In genomic region chr16:13915033-13915635, GRCh38 we compare ENCODE assay signal across 1 cellular context.
A peak's percentile ranks its signal among the peaks of the same experiment; 100 is the strongest.
TF ChIP-seq lines count a peak whose summit lies in the region.

No MANE protein-coding gene starts in this region.

TF ChIP-seq in HepG2, 621 proteins besides CTCF, POLR2A, EP300 and RAD21 (continued from another document):
- peak; percentile 96 for TF ChIP-seq SALL1 (CRISPR knock-in tag; IDR thresholded peaks at IDR 0.05)
- TF ChIP-seq NCOA5 (CRISPR knock-in tag; IDR thresholded peaks at IDR 0.05), result no peak
- no peak for TF ChIP-seq ZNF740 (CRISPR knock-in tag; IDR thresholded peaks at IDR 0.05)
- peak; percentile 78 for TF ChIP-seq ZFP90 (CRISPR knock-in tag; IDR thresholded peaks at IDR 0.05; ENCODE audit: borderline replicate concordance)
- peak; percentile 87 for TF ChIP-seq SAP130 (CRISPR knock-in tag; IDR thresholded peaks at IDR 0.05; ENCODE audit: low read depth)
- TF ChIP-seq ZNF747 (CRISPR knock-in tag; IDR thresholded peaks at IDR 0.05; ENCODE audit: borderline replicate concordance), result 0 out of 2 replicates have a peak, but pooled peaks have one; percentile 46
- TF ChIP-seq ZNF446 (CRISPR knock-in tag; IDR thresholded peaks at IDR 0.05), result no peak
- TF ChIP-seq GATAD2A (CRISPR knock-in tag; IDR thresholded peaks at IDR 0.05), result 0 out of 2 replicates have a peak, but pooled peaks have one; percentile 15
- TF ChIP-seq NR2F6 (IDR thresholded peaks at IDR 0.05), result no peak
- peak; percentile 57; the same call in 1 of the 2 replicates for TF ChIP-seq NR2F6 (CRISPR knock-in tag; IDR thresholded peaks at IDR 0.05)
- peak; percentile 95 for TF ChIP-seq ZNF501 (CRISPR knock-in tag; IDR thresholded peaks at IDR 0.05)
- peak; percentile 75; the same call in 1 of the 2 replicates for TF ChIP-seq PHF21A (CRISPR knock-in tag; IDR thresholded peaks at IDR 0.05)
- peak; percentile 81 for TF ChIP-seq POGZ (CRISPR knock-in tag; IDR thresholded peaks at IDR 0.05)
- TF ChIP-seq ZNF83 (CRISPR knock-in tag; IDR thresholded peaks at IDR 0.05; ENCODE audit: borderline replicate concordance), result peak; percentile 58; the same call in 1 of the 2 replicates
- TF ChIP-seq HOMEZ (CRISPR knock-in tag; IDR thresholded peaks at IDR 0.05; ENCODE audit: low read depth), result peak; percentile 73; the same call in 1 of the 2 replicates
- TF ChIP-seq WIZ (CRISPR knock-in tag; IDR thresholded peaks at IDR 0.05), result peak; percentile 96
- TF ChIP-seq KMT2B (CRISPR knock-in tag; IDR thresholded peaks at IDR 0.05), result 0 out of 2 replicates have a peak, but pooled peaks have one; percentile 29
- TF ChIP-seq ZBTB20 (CRISPR knock-in tag; IDR thresholded peaks at IDR 0.05; ENCODE audit: borderline replicate concordance, low read depth), result peak; percentile 87; the same call in 1 of the 2 replicates
- peak; percentile 89 for TF ChIP-seq ZNF547 (CRISPR knock-in tag; IDR thresholded peaks at IDR 0.05)
- TF ChIP-seq DPF2 (CRISPR knock-in tag; IDR thresholded peaks at IDR 0.05; ENCODE audit: borderline replicate concordance, low read depth), result peak; percentile 81; the same call in 1 of the 2 replicates
- TF ChIP-seq SOX5 (CRISPR knock-in tag; IDR thresholded peaks at IDR 0.05; ENCODE audit: borderline replicate concordance), result peak; percentile 85; the same call in 1 of the 2 replicates
- TF ChIP-seq ZNF646 (CRISPR knock-in tag; IDR thresholded peaks at IDR 0.05), result peak; percentile 74; the same call in 1 of the 2 replicates
- TF ChIP-seq FOXK1 (CRISPR knock-in tag; IDR thresholded peaks at IDR 0.05; ENCODE audit: borderline replicate concordance, low read depth), result 0 out of 2 replicates have a peak, but pooled peaks have one; percentile 5
- 0 out of 2 replicates have a peak, but pooled peaks have one; percentile 8 for TF ChIP-seq ZNF710 (CRISPR knock-in tag; IDR thresholded peaks at IDR 0.05; ENCODE audit: borderline replicate concordance)
- no peak for TF ChIP-seq HNRNPH1 (optimal IDR thresholded peaks at IDR 0.05; ENCODE audit: low read depth, low read length)
- TF ChIP-seq ZSCAN9 (CRISPR knock-in tag; IDR thresholded peaks at IDR 0.05; ENCODE audit: borderline replicate concordance), result peak; percentile 18; the same call in 1 of the 2 replicates
- TF ChIP-seq ELF3 (CRISPR knock-in tag; IDR thresholded peaks at IDR 0.05), result peak; percentile 73
- peak; percentile 16; the same call in 1 of the 2 replicates for TF ChIP-seq FOXA3 (CRISPR knock-in tag; IDR thresholded peaks at IDR 0.05)
- TF ChIP-seq POLR2AphosphoS5 (IDR thresholded peaks at IDR 0.05; ENCODE audit: low read depth, low read length), result no peak
- TF ChIP-seq ZNF703 (CRISPR knock-in tag; IDR thresholded peaks at IDR 0.05; ENCODE audit: borderline replicate concordance), result no peak
- peak; percentile 32; the same call in 1 of the 2 replicates for TF ChIP-seq ZNF609 (CRISPR knock-in tag; IDR thresholded peaks at IDR 0.05; ENCODE audit: borderline replicate concordance)
- TF ChIP-seq ZSCAN29 (CRISPR knock-in tag; conservative IDR thresholded peaks at IDR 0.05), result peak; percentile 8; the same call in 1 of the 2 replicates
- TF ChIP-seq NFATC3 (CRISPR knock-in tag; IDR thresholded peaks at IDR 0.05), result no peak
- peak; percentile 81; the same call in 1 of the 2 replicates for TF ChIP-seq MEIS2 (CRISPR knock-in tag; IDR thresholded peaks at IDR 0.05)
- TF ChIP-seq ZNF883 (CRISPR knock-in tag; IDR thresholded peaks at IDR 0.05; ENCODE audit: not compliant biosample characterization), result peak; percentile 79
- TF ChIP-seq YY1 (IDR thresholded peaks at IDR 0.05; ENCODE audit: insufficient read depth, insufficient replicate concordance, low read depth, low read length), result no peak
- 0 out of 2 replicates have a peak, but pooled peaks have one; percentile 34 for TF ChIP-seq ELF4 (CRISPR knock-in tag; IDR thresholded peaks at IDR 0.05; ENCODE audit: borderline replicate concordance)
- TF ChIP-seq SOX13 (IDR thresholded peaks at IDR 0.05), result no peak
- TF ChIP-seq SOX13 (CRISPR knock-in tag; conservative IDR thresholded peaks at IDR 0.05 in 1 of 2, IDR thresholded peaks at IDR 0.05 in 1 of 2), result peak in 1 of 2 experiments; percentile 48; a peak in 1 of 4 replicates
- peak; percentile 46; the same call in 1 of the 2 replicates for TF ChIP-seq GMEB1 (CRISPR knock-in tag; IDR thresholded peaks at IDR 0.05; ENCODE audit: borderline replicate concordance)
- peak; percentile 94; the same call in 1 of the 2 replicates for TF ChIP-seq ZNF335 (CRISPR knock-in tag; IDR thresholded peaks at IDR 0.05)
- TF ChIP-seq ZNF343 (CRISPR knock-in tag; IDR thresholded peaks at IDR 0.05), result no peak
